In genomic region chr15:92578096-92578835, GRCh38 we compare ENCODE assay signal across 20 cellular contexts.
"Had no signal": no experiment of that assay in that cellular context is flagged by ENCODE, and none has a peak within 500 bp of the region (broad histone marks: within the 10 kb centered on the region; RNA-seq: fewer than 3 reads in every experiment).

No MANE protein-coding gene starts in this region.

- H3K4me3 ChIP-seq: ascending aorta, upper lobe of left lung had no signal

- H3K9me3 ChIP-seq: ascending aorta, SK-N-SH, upper lobe of left lung had no signal

- H3K27ac Mint-ChIP-seq: activated CD8-positive, alpha-beta T cell treated with anti-CD3 and anti-CD28 coated beads, Interleukin-2, amount 10 ng/mL, durations not matched to agents 7 days and 5 days; activated naive CD4-positive, alpha-beta T cell treated with anti-CD3 and anti-CD28 coated beads, Interleukin-2, amount 50 U/mL, for 72 hours; endodermal cell; mesothelial cell of epicardium; naive thymus-derived CD8-positive, alpha-beta T cell; progenitor cell of endocrine pancreas had no signal

- H3K36me3 Mint-ChIP-seq: activated naive CD4-positive, alpha-beta T cell treated with anti-CD3 and anti-CD28 coated beads, Interleukin-2, amount 50 U/mL, for 72 hours; mesothelial cell of epicardium; naive thymus-derived CD8-positive, alpha-beta T cell had no signal

- H3K4me3 Mint-ChIP-seq: activated CD8-positive, alpha-beta T cell treated with anti-CD3 and anti-CD28 coated beads, Interleukin-2, amount 10 ng/mL, durations not matched to agents 7 days and 5 days; central memory CD8-positive, alpha-beta T cell; endodermal cell; mesothelial cell of epicardium; naive thymus-derived CD8-positive, alpha-beta T cell had no signal

- H3K4me1 Mint-ChIP-seq: central memory CD8-positive, alpha-beta T cell; endodermal cell; mesothelial cell of epicardium; naive thymus-derived CD8-positive, alpha-beta T cell had no signal

- H3K27me3 ChIP-seq: ascending aorta, brain microvascular endothelial cell, foreskin keratinocyte, upper lobe of left lung had no signal

- H3K4me1 ChIP-seq: ascending aorta, foreskin keratinocyte, upper lobe of left lung had no signal

- H3K27ac ChIP-seq: ascending aorta, brain microvascular endothelial cell, foreskin keratinocyte, upper lobe of left lung had no signal

- ATAC-seq: activated CD8-positive, alpha-beta T cell treated with anti-CD3 and anti-CD28 coated beads, Interleukin-2, amount 10 ng/mL, durations not matched to agents 7 days and 5 days; activated naive CD4-positive, alpha-beta T cell treated with anti-CD3 and anti-CD28 coated beads, Interleukin-2, amount 50 U/mL, for 72 hours; foreskin keratinocyte; left lobe of liver; naive thymus-derived CD8-positive, alpha-beta T cell had no signal

- H3K36me3 ChIP-seq: ascending aorta, brain microvascular endothelial cell, upper lobe of left lung had no signal

- H3K9me3 Mint-ChIP-seq: activated naive CD4-positive, alpha-beta T cell treated with anti-CD3 and anti-CD28 coated beads, Interleukin-2, amount 50 U/mL, for 72 hours; central memory CD8-positive, alpha-beta T cell; mesothelial cell of epicardium had no signal

- DNase-seq: activated CD4-positive, alpha-beta T cell treated with anti-CD3 and anti-CD28 coated beads for 1 hour; activated CD4-positive, alpha-beta T cell treated with anti-CD3 and anti-CD28 coated beads, Interleukin-2, amount 50 U/mL, for 1 hour; activated CD8-positive, alpha-beta T cell treated with anti-CD3 and anti-CD28 coated beads, Interleukin-2, amount 10 ng/mL, durations not matched to agents 7 days and 5 days; activated effector memory CD4-positive, alpha-beta T cell treated with anti-CD3 and anti-CD28 coated beads, Interleukin-2, amount 50 U/mL, for 16 hours; activated T-cell treated with anti-CD3 and anti-CD28 coated beads, Interleukin-2, amount 50 U/mL, for 48 hours; brain microvascular endothelial cell; endodermal cell; foreskin keratinocyte; kidney; naive thymus-derived CD8-positive, alpha-beta T cell; SK-N-SH; stimulated activated CD4-positive, alpha-beta T cell treated with anti-CD3 and anti-CD28 coated beads, Interleukin-4, amount 100 ng/mL, for 24 hours; stimulated activated naive CD4-positive, alpha-beta T cell treated with Interleukin-2 at 50 U/mL for 16 hours; upper lobe of left lung had no signal
